ENCODE assay signal across 9 cellular contexts in genomic region chr22:19959043-19959586, GRCh38. TPM values are rescaled to one million over a fixed set of nuclear protein-coding genes. Genes with fewer than 3 reads are reported as not detected.
A peak's percentile ranks its signal among the peaks of the same experiment; 100 is the strongest.
DNase-seq lines count a peak whose midpoint lies in the region; ATAC-seq, FAIRE-seq and TF ChIP-seq lines count a peak whose summit lies in the region.
"Had no signal": no experiment of that assay in that cellular context is flagged by ENCODE, and none has a peak within 500 bp of the region (broad histone marks: within the 10 kb centered on the region; RNA-seq: fewer than 3 reads in every experiment).

No MANE protein-coding gene starts in this region.

- no peaks in the 10 kb centered on the region for H3K9me3 Mint-ChIP-seq in effector memory CD8-positive, alpha-beta T cell

- H3K27ac ChIP-seq in coronary artery = peak overlapping the region; percentile 47 to 68
- H3K27ac ChIP-seq in kidney (ENCODE audit: low read depth in 2 of 2, low read length in 2 of 2) = peak overlapping the region; percentile 60 to 71
- no peak overlapping the region for H3K27ac ChIP-seq in subcutaneous abdominal adipose tissue (ENCODE audit: low read depth, low read length)

- H3K4me1 ChIP-seq in kidney (ENCODE audit: control insufficient read depth in 1 of 2, insufficient read depth in 1 of 2, low read depth in 1 of 2, low read length in 2 of 2) = peaks cover 10 to 32% of the 10 kb centered on the region in 2 donors
- peaks cover 2 to 38% (median 20%) of the 10 kb centered on the region in 5 donors for H3K4me1 ChIP-seq in subcutaneous abdominal adipose tissue (ENCODE audit: control insufficient read depth in 5 of 5, insufficient read depth in 5 of 5, low read length in 5 of 5)

- TF ChIP-seq CTCF in coronary artery (IDR thresholded peaks at IDR 0.05) = no peak
- no peak for TF ChIP-seq CTCF in kidney (IDR thresholded peaks at IDR 0.05; ENCODE audit: borderline replicate concordance, extremely low read depth, insufficient read depth)

- no peak overlapping the region for H3K4me3 Mint-ChIP-seq in effector memory CD8-positive, alpha-beta T cell

- peaks cover 16 to 17% of the 10 kb centered on the region in 2 donors for H3K4me1 Mint-ChIP-seq in effector memory CD8-positive, alpha-beta T cell (ENCODE audit: low read depth in 2 of 2)

- no peaks in the 10 kb centered on the region for H3K36me3 Mint-ChIP-seq in effector memory CD8-positive, alpha-beta T cell (ENCODE audit: insufficient read depth)

- H3K27ac Mint-ChIP-seq in effector memory CD8-positive, alpha-beta T cell = no peak overlapping the region

- H3K27me3 Mint-ChIP-seq in effector memory CD8-positive, alpha-beta T cell = no peaks in the 10 kb centered on the region

- H3K4me3 ChIP-seq in coronary artery (peak overlapping the region; percentile 60), kidney (ENCODE audit: low read length in 2 of 2) (peak overlapping the region; percentile 51 to 59), subcutaneous abdominal adipose tissue (ENCODE audit: low read depth in 1 of 5, low read length in 5 of 5) (peak overlapping the region in 3 of 5 donors; percentile 8 to 43 (median 36))

- H3K27me3 ChIP-seq in subcutaneous abdominal adipose tissue (ENCODE audit: control insufficient read depth in 5 of 5, insufficient read depth in 4 of 5, low read length in 5 of 5) = no peaks in the 10 kb centered on the region

- H3K36me3 ChIP-seq in kidney (ENCODE audit: control insufficient read depth in 1 of 2, insufficient read depth in 2 of 2, low read length in 2 of 2) (peaks cover 0 to 3% of the 10 kb centered on the region in 2 donors), subcutaneous abdominal adipose tissue (ENCODE audit: control insufficient read depth in 5 of 5, insufficient read depth in 5 of 5, low read length in 5 of 5) (peaks cover 0 to 22% (median 7%) of the 10 kb centered on the region in 5 donors)

- no peaks in the 10 kb centered on the region for H3K9me3 ChIP-seq in kidney (ENCODE audit: control insufficient read depth in 1 of 2, low read length in 2 of 2)
- H3K9me3 ChIP-seq in subcutaneous abdominal adipose tissue (ENCODE audit: control insufficient read depth in 5 of 5, low read length in 5 of 5) = no peaks in the 10 kb centered on the region

- peak; percentile 92 for DNase-seq in HuH-7.5 (ENCODE audit: low spot score)
- DNase-seq in coronary artery (ENCODE audit: low spot score) = no peak
- DNase-seq in kidney = peak; percentile 96
- no peak for DNase-seq in NCI-H146 treated with DMSO at 0.1 percent for 48 hours (lab: John Stamatoyannopoulos, UW; ENCODE audit: unreplicated experiment)
- DNase-seq in effector memory CD8-positive, alpha-beta T cell = no peak
- DNase-seq: NCI-H1092 had no signal

- intact Hi-C loops in kidney (cut with DNase I) = no loop called here

- H3K9ac ChIP-seq in kidney (ENCODE audit: low read length in 2 of 2) = peak overlapping the region in 1 of 2 donors; percentile 57
- H3K9ac ChIP-seq in subcutaneous abdominal adipose tissue (ENCODE audit: low read length in 5 of 5) = peak overlapping the region in 1 of 5 donors; percentile 31

- ATAC-seq in GM18517 (IDR thresholded peaks at IDR 0.05; ENCODE audit: unreplicated experiment) (no peak), GM18502 (IDR thresholded peaks at IDR 0.05; ENCODE audit: poor library complexity, unreplicated experiment) (no peak)
- ATAC-seq in effector memory CD8-positive, alpha-beta T cell (replicated peaks) = no peak

- FAIRE-seq in kidney (lab: Jason Lieb, UNC) = no peak

RNA-seq across cellular contexts. Expression of gene TXNRD2, which starts 17.5 kb away (rescaled TPM):
- 28.6 TPM for total RNA-seq in kidney
- polyA plus RNA-seq in kidney (ENCODE audit: insufficient read depth, low read depth, low replicate concordance) = 50.6 TPM

RNA-seq across cellular contexts. Expression of gene COMT, which starts 17.5 kb away (rescaled TPM):
- total RNA-seq in kidney = 118 TPM
- 244 TPM for polyA plus RNA-seq in kidney (ENCODE audit: insufficient read depth, low read depth, low replicate concordance)

RNA-seq across cellular contexts. Expression of gene ARVCF, which starts 57.5 kb away (rescaled TPM):
- 21.9 TPM for total RNA-seq in kidney
- polyA plus RNA-seq in kidney (ENCODE audit: insufficient read depth, low read depth, low replicate concordance) = 16.0 TPM

Comparison
In these comparisons a context has a peak if more than half of its experiments do, and no peak if none do; other contexts are left out.
1. DNase-seq: peak in HuH-7.5 (single experiment) and kidney (single experiment); none in coronary artery (single experiment), NCI-H146 treated with DMSO at 0.1 percent for 48 hours (single experiment) and effector memory CD8-positive, alpha-beta T cell (0 of 3).
2. Peak in every context shown above with its lines, with median percentiles within 50 percentile points of each other: H3K4me3 ChIP-seq.